16 cellular contexts compared by ENCODE assay signal in genomic region chr3:53150247-53151085, GRCh38. TPM values are rescaled to one million over a fixed set of nuclear protein-coding genes. Genes with fewer than 3 reads are reported as not detected.
DNase-seq lines count a peak whose midpoint lies in the region; ATAC-seq and TF ChIP-seq lines count a peak whose summit lies in the region.
"Had no signal": no experiment of that assay in that cellular context is flagged by ENCODE, and none has a peak within 500 bp of the region (broad histone marks: within the 10 kb centered on the region; RNA-seq: fewer than 3 reads in every experiment).

No MANE protein-coding gene starts in this region.

- ATAC-seq in HG02610 (IDR thresholded peaks at IDR 0.05; ENCODE audit: unreplicated experiment): no peak
- ATAC-seq: activated T-helper 17 cell treated with anti-CD3 and anti-CD28 coated beads, Interleukin-2, amount 50 U/mL, for 72 hours; foreskin keratinocyte had no signal

- WGBS in tibial nerve, 2 donors: 72 to 73% methylated on average over 7 of the region's 7 CpGs

- peak overlapping the region; percentile 48 for H3K27ac ChIP-seq in duodenal mucosa (ENCODE audit: low read depth, low read length)
- peak overlapping the region; percentile 79 to 86 for H3K27ac ChIP-seq in mucosa of rectum (ENCODE audit: low read depth in 2 of 2, low read length in 2 of 2)
- peak overlapping the region in 1 of 4 donors; percentile 26 for H3K27ac ChIP-seq in tibial nerve
- H3K27ac ChIP-seq: cardiac muscle cell, foreskin keratinocyte, neutrophil had no signal

- DNase-seq in CD1c-positive myeloid dendritic cell (ENCODE audit: extremely low spot score) (peak; percentile 51), LoVo (ENCODE audit: low spot score) (peak; percentile 78), NCI-H345 (lab: John Stamatoyannopoulos, UW) (no peak), NCI-H187 treated with DMSO at 0.1 percent for 48 hours (lab: John Stamatoyannopoulos, UW) (no peak), tibial nerve (ENCODE audit: low spot score in 2 of 2) (no peak)
- DNase-seq: activated CD4-positive, alpha-beta T cell treated with anti-CD3 and anti-CD28 coated beads for 4 hours; foreskin keratinocyte; kidney glomerular epithelial cell; NCI-H1092 treated with DMSO at 0.1 percent for 48 hours; NCI-H748 treated with DMSO at 0.1 percent for 48 hours had no signal

- H3K9ac ChIP-seq in duodenal mucosa (ENCODE audit: low read depth in 1 of 2, low read length in 2 of 2) (no peak overlapping the region), mucosa of rectum (ENCODE audit: low read depth in 1 of 2, low read length in 2 of 2) (peak overlapping the region in 1 of 2 donors; percentile 67)

- H3K4me1 ChIP-seq in duodenal mucosa (ENCODE audit: control insufficient read depth in 1 of 2, insufficient read depth in 2 of 2, low read length in 2 of 2) (peaks cover 89 to 91% of the 10 kb centered on the region in 2 donors), mucosa of rectum (ENCODE audit: control insufficient read depth in 2 of 2, insufficient read depth in 2 of 2, low read length in 2 of 2) (peaks cover 75 to 92% of the 10 kb centered on the region in 2 donors), tibial nerve (peaks cover 0 to 19% (median 0%) of the 10 kb centered on the region in 4 donors)
- H3K4me1 ChIP-seq: foreskin keratinocyte had no signal

- H3K27me3 ChIP-seq in duodenal mucosa (ENCODE audit: control insufficient read depth in 1 of 2, insufficient read depth in 2 of 2, low read length in 2 of 2) (no peaks in the 10 kb centered on the region), mucosa of rectum (ENCODE audit: control insufficient read depth in 2 of 2, insufficient read depth in 2 of 2, low read length in 2 of 2) (no peaks in the 10 kb centered on the region), tibial nerve (peaks cover 0 to 7% of the 10 kb centered on the region in 2 donors)

- H3K9me3 ChIP-seq in duodenal mucosa (ENCODE audit: control insufficient read depth in 1 of 2, low read length in 2 of 2) (no peaks in the 10 kb centered on the region), mucosa of rectum (ENCODE audit: control insufficient read depth in 2 of 2, low read length in 2 of 2) (no peaks in the 10 kb centered on the region), tibial nerve (no peaks in the 10 kb centered on the region)
- H3K9me3 ChIP-seq: neutrophil had no signal

- no peak overlapping the region for H3K4me3 ChIP-seq in duodenal mucosa (ENCODE audit: low read depth in 1 of 2, low read length in 2 of 2)
- H3K4me3 ChIP-seq in mucosa of rectum (ENCODE audit: low read length in 2 of 2): peak overlapping the region in 1 of 2 donors; percentile 16
- H3K4me3 ChIP-seq in tibial nerve: no peak overlapping the region
- H3K4me3 ChIP-seq: cardiac muscle cell had no signal

- TF ChIP-seq POLR2A in tibial nerve (IDR thresholded peaks at IDR 0.05): no peak

- no peak for TF ChIP-seq CTCF in tibial nerve (IDR thresholded peaks at IDR 0.05)

- TF ChIP-seq EP300 in tibial nerve (IDR thresholded peaks at IDR 0.05): peak in 1 of 2 donors; percentile 53

- H3K36me3 ChIP-seq in duodenal mucosa (ENCODE audit: control insufficient read depth in 1 of 2, insufficient read depth in 2 of 2, low read length in 2 of 2) (no peaks in the 10 kb centered on the region), mucosa of rectum (ENCODE audit: control insufficient read depth in 2 of 2, insufficient read depth in 2 of 2, low read length in 2 of 2) (no peaks in the 10 kb centered on the region), tibial nerve (no peaks in the 10 kb centered on the region)
- H3K36me3 ChIP-seq: cardiac muscle cell, neutrophil had no signal

RNA-seq across cellular contexts. Expression of gene PRKCD, which starts 10.5 kb away (rescaled TPM):
- total RNA-seq in tibial nerve: 10 to 100 TPM; 13.5 to 30.6 (median 19.9) TPM

RNA-seq across cellular contexts. Expression of gene RFT1, which starts 20.2 kb away (rescaled TPM):
- total RNA-seq in tibial nerve: 10 to 100 TPM; 12.0 to 18.6 (median 14.6) TPM

Comparison
In these comparisons a context has a peak if more than half of its experiments do, and no peak if none do; other contexts are left out.
1. DNase-seq: peak in CD1c-positive myeloid dendritic cell (single experiment) and LoVo (single experiment); none in NCI-H345 (single experiment), NCI-H187 treated with DMSO at 0.1 percent for 48 hours (single experiment) and tibial nerve (0 of 2).